11 cellular contexts compared by ENCODE assay signal in genomic region chr22:36220457-36220921, GRCh38. TPM values are rescaled to one million over a fixed set of nuclear protein-coding genes. Genes with fewer than 3 reads are reported as not detected.
DNase-seq lines count a peak whose midpoint lies in the region; ATAC-seq and TF ChIP-seq lines count a peak whose summit lies in the region.
"Had no signal": no experiment of that assay in that cellular context is flagged by ENCODE, and none has a peak within 500 bp of the region (broad histone marks: within the 10 kb centered on the region; RNA-seq: fewer than 3 reads in every experiment).

No MANE protein-coding gene starts in this region.

- no peak overlapping the region for H3K27ac Mint-ChIP-seq in activated CD4-positive, alpha-beta T cell treated with anti-CD3 and anti-CD28 coated beads, Interleukin-2, amount 10 ng/mL, durations not matched to agents 7 days and 5 days
- H3K27ac Mint-ChIP-seq: CD4-positive, alpha-beta T cell; T-cell had no signal

- no peak for TF ChIP-seq CTCF in coronary artery (IDR thresholded peaks at IDR 0.05)

- POLR2A ChIA-PET in activated CD4-positive, alpha-beta T cell treated with anti-CD3 and anti-CD28 coated beads, Interleukin-2, amount 10 ng/mL, durations not matched to agents 7 days and 5 days (lab: Charles Lee): no interaction called here

- no peak overlapping the region for H3K4me3 Mint-ChIP-seq in activated CD4-positive, alpha-beta T cell treated with anti-CD3 and anti-CD28 coated beads, Interleukin-2, amount 10 ng/mL, durations not matched to agents 7 days and 5 days
- H3K4me3 Mint-ChIP-seq: CD4-positive, alpha-beta T cell; T-cell had no signal

- CTCF ChIA-PET in activated CD4-positive, alpha-beta T cell treated with anti-CD3 and anti-CD28 coated beads, Interleukin-2, amount 10 ng/mL, durations not matched to agents 7 days and 5 days (lab: Charles Lee): no interaction called here

- ATAC-seq in GM19455 (IDR thresholded peaks at IDR 0.05; ENCODE audit: unreplicated experiment) (no peak), HG03457 (IDR thresholded peaks at IDR 0.05; ENCODE audit: unreplicated experiment) (no peak)
- ATAC-seq: T-cell had no signal

- no peaks in the 10 kb centered on the region for H3K36me3 Mint-ChIP-seq in activated CD4-positive, alpha-beta T cell treated with anti-CD3 and anti-CD28 coated beads, Interleukin-2, amount 10 ng/mL, durations not matched to agents 7 days and 5 days (ENCODE audit: low read depth)

- H3K27ac ChIP-seq in coronary artery: peak overlapping the region in 1 of 2 donors; percentile 13

- H3K27me3 Mint-ChIP-seq in activated CD4-positive, alpha-beta T cell treated with anti-CD3 and anti-CD28 coated beads, Interleukin-2, amount 10 ng/mL, durations not matched to agents 7 days and 5 days: peaks cover 30% of the 10 kb centered on the region

- DNase-seq in AG20443 (ENCODE audit: low spot score) (peak; percentile 49), NCI-H1694 treated with DMSO at 0.1 percent for 48 hours (lab: John Stamatoyannopoulos, UW) (peak; percentile 30), coronary artery (ENCODE audit: low spot score) (peak; percentile 73), lung microvascular endothelial cell (ENCODE audit: low read depth in 2 of 2) (peak; percentile 52 to 74), NCI-H1105 (lab: John Stamatoyannopoulos, UW) (no peak)
- DNase-seq in activated CD4-positive, alpha-beta T cell treated with anti-CD3 and anti-CD28 coated beads, Interleukin-2, amount 10 ng/mL, durations not matched to agents 7 days and 5 days: no peak
- DNase-seq: CD4-positive, alpha-beta T cell; T-cell had no signal

- no peaks in the 10 kb centered on the region for H3K9me3 Mint-ChIP-seq in activated CD4-positive, alpha-beta T cell treated with anti-CD3 and anti-CD28 coated beads, Interleukin-2, amount 10 ng/mL, durations not matched to agents 7 days and 5 days
- H3K9me3 Mint-ChIP-seq: CD4-positive, alpha-beta T cell; T-cell had no signal

- H3K4me1 Mint-ChIP-seq in activated CD4-positive, alpha-beta T cell treated with anti-CD3 and anti-CD28 coated beads, Interleukin-2, amount 10 ng/mL, durations not matched to agents 7 days and 5 days: peaks cover 7% of the 10 kb centered on the region

- H3K4me3 ChIP-seq in coronary artery: peak overlapping the region; percentile 25
- H3K4me3 ChIP-seq: adrenal gland had no signal

RNA-seq across cellular contexts. Expression of gene APOL2, which starts 18.8 kb away (rescaled TPM):
- 39.4 and 42.5 TPM in 2 replicates for total RNA-seq in lung microvascular endothelial cell
- total RNA-seq in activated CD4-positive, alpha-beta T cell treated with anti-CD3 and anti-CD28 coated beads, Interleukin-2, amount 10 ng/mL, durations not matched to agents 7 days and 5 days: 10 to 100 TPM; 77.0 to 85.4 TPM

RNA-seq across cellular contexts. Expression of gene APOL4, which starts 18.9 kb away (rescaled TPM):
- total RNA-seq in lung microvascular endothelial cell: 2.0 and 5.0 TPM in 2 replicates
- under 1 TPM; 0.54 to 0.57 TPM for total RNA-seq in activated CD4-positive, alpha-beta T cell treated with anti-CD3 and anti-CD28 coated beads, Interleukin-2, amount 10 ng/mL, durations not matched to agents 7 days and 5 days
- total RNA-seq: CD4-positive, alpha-beta T cell had no signal

RNA-seq across cellular contexts. Expression of gene APOL1, which starts 32.4 kb away (rescaled TPM):
- 5.8 and 12.2 TPM in 2 replicates for total RNA-seq in lung microvascular endothelial cell
- total RNA-seq in activated CD4-positive, alpha-beta T cell treated with anti-CD3 and anti-CD28 coated beads, Interleukin-2, amount 10 ng/mL, durations not matched to agents 7 days and 5 days: 10 to 100 TPM; 50.9 to 60.0 TPM

RNA-seq across cellular contexts. Expression of gene APOL3, which starts 59.9 kb away (rescaled TPM):
- total RNA-seq in lung microvascular endothelial cell: 95.7 and 176 TPM in 2 replicates
- total RNA-seq in activated CD4-positive, alpha-beta T cell treated with anti-CD3 and anti-CD28 coated beads, Interleukin-2, amount 10 ng/mL, durations not matched to agents 7 days and 5 days: 100 to 1,000 TPM; 139 to 150 TPM

Comparison
In these comparisons a context has a peak if more than half of its experiments do, and no peak if none do; other contexts are left out.
1. DNase-seq: peak in AG20443 (single experiment), NCI-H1694 treated with DMSO at 0.1 percent for 48 hours (single experiment), coronary artery (single experiment) and lung microvascular endothelial cell (2 of 2); none in activated CD4-positive, alpha-beta T cell treated with anti-CD3 and anti-CD28 coated beads, Interleukin-2, amount 10 ng/mL, durations not matched to agents 7 days and 5 days (single experiment) and NCI-H1105 (single experiment).